Comparison of ENCODE assay signal across 8 cellular contexts in genomic region chr19:42325896-42326771, GRCh38. TPM values are rescaled to one million over a fixed set of nuclear protein-coding genes. Genes with fewer than 3 reads are reported as not detected.
DNase-seq lines count a peak whose midpoint lies in the region; ATAC-seq and TF ChIP-seq lines count a peak whose summit lies in the region.

No MANE protein-coding gene starts in this region.

- peak overlapping the region; percentile 51 for H3K27ac Mint-ChIP-seq in activated naive CD4-positive, alpha-beta T cell treated with anti-CD3 and anti-CD28 coated beads, Interleukin-2, amount 50 U/mL, for 24 hours

- H3K4me3 Mint-ChIP-seq in activated naive CD4-positive, alpha-beta T cell treated with anti-CD3 and anti-CD28 coated beads, Interleukin-2, amount 50 U/mL, for 24 hours, result peak overlapping the region; percentile 91

- H3K9me3 ChIP-seq in left ventricle myocardium inferior (replicated peaks), result no peaks in the 10 kb centered on the region

- intact Hi-C loops in left ventricle myocardium inferior (cut with micrococcal nuclease), result no loop called here

- DNase-seq in GM06990 (ENCODE audit: extremely low read depth, insufficient read length) (peak; percentile 56), LoVo (ENCODE audit: low spot score) (peak; percentile 8), left ventricle myocardium inferior (peak; percentile 38), skeletal muscle cell (ENCODE audit: low read depth) (no peak), NCI-H2081 (lab: John Stamatoyannopoulos, UW) (no peak), HPDE6-E6E7 (ENCODE audit: extremely low spot score) (no peak)

- H3K36me3 ChIP-seq in GM06990 (ENCODE audit: control insufficient read depth, insufficient read depth, low read length), result no peaks in the 10 kb centered on the region
- no peaks in the 10 kb centered on the region for H3K36me3 ChIP-seq in left ventricle myocardium inferior

- H3K4me1 Mint-ChIP-seq in activated naive CD4-positive, alpha-beta T cell treated with anti-CD3 and anti-CD28 coated beads, Interleukin-2, amount 50 U/mL, for 24 hours, result peaks cover 23% of the 10 kb centered on the region

- peak overlapping the region; percentile 82 for H3K27ac ChIP-seq in left ventricle myocardium inferior (replicated peaks)

- TF ChIP-seq CTCF in GM06990 (IDR thresholded peaks at IDR 0.05; ENCODE audit: insufficient read depth, low read length, poor library complexity, severe bottlenecking) (peak; percentile 49), left ventricle myocardium inferior (IDR thresholded peaks at IDR 0.05; ENCODE audit: borderline replicate concordance) (no peak)

- H3K27me3 ChIP-seq in GM06990 (replicated peaks; ENCODE audit: control insufficient read depth, insufficient read depth, low read length), result no peaks in the 10 kb centered on the region; the same call in 1 of the 2 replicates
- H3K27me3 ChIP-seq in left ventricle myocardium inferior (ENCODE audit: low read depth), result peaks cover 31% of the 10 kb centered on the region

- ATAC-seq in GM21723 (IDR thresholded peaks at IDR 0.05; ENCODE audit: unreplicated experiment), result peak; percentile 20

- no peaks in the 10 kb centered on the region for H3K36me3 Mint-ChIP-seq in activated naive CD4-positive, alpha-beta T cell treated with anti-CD3 and anti-CD28 coated beads, Interleukin-2, amount 50 U/mL, for 24 hours

- peaks cover 51% of the 10 kb centered on the region for H3K4me1 ChIP-seq in left ventricle myocardium inferior

- H3K4me3 ChIP-seq in GM06990 (replicated peaks; ENCODE audit: low read depth, low read length) (peak overlapping the region; percentile 93), left ventricle myocardium inferior (peak overlapping the region; percentile 79), skeletal muscle cell (ENCODE audit: low read depth, low read length) (peak overlapping the region; percentile 91)

- H3K9me3 Mint-ChIP-seq in activated naive CD4-positive, alpha-beta T cell treated with anti-CD3 and anti-CD28 coated beads, Interleukin-2, amount 50 U/mL, for 24 hours, result no peaks in the 10 kb centered on the region

- H3K27me3 Mint-ChIP-seq in activated naive CD4-positive, alpha-beta T cell treated with anti-CD3 and anti-CD28 coated beads, Interleukin-2, amount 50 U/mL, for 24 hours, result peaks cover 8% of the 10 kb centered on the region

RNA-seq across cellular contexts. Expression of gene MEGF8, which starts 0.7 kb away (rescaled TPM):
- total RNA-seq in left ventricle myocardium inferior, result 34.3 TPM

RNA-seq across cellular contexts. Expression of gene TMEM145, which starts 13.0 kb away (rescaled TPM):
- total RNA-seq in left ventricle myocardium inferior, result 0.36 TPM

RNA-seq across cellular contexts. Expression of gene PAFAH1B3, which starts 23.7 kb away (rescaled TPM):
- 2.1 TPM for total RNA-seq in left ventricle myocardium inferior

RNA-seq across cellular contexts. Expression of gene PRR19, which starts 24.2 kb away (rescaled TPM):
- not detected for total RNA-seq in left ventricle myocardium inferior

RNA-seq across cellular contexts. Expression of gene CIC, which starts 57.1 kb away (rescaled TPM):
- total RNA-seq in left ventricle myocardium inferior, result 33.3 TPM

Comparison
In these comparisons a context has a peak if more than half of its experiments do, and no peak if none do; other contexts are left out.
1. DNase-seq: peak in GM06990 (single experiment), LoVo (single experiment) and left ventricle myocardium inferior (single experiment); none in skeletal muscle cell (single experiment), NCI-H2081 (0 of 2) and HPDE6-E6E7 (single experiment).
2. Peak in every context shown above with its lines, with median percentiles within 50 percentile points of each other: H3K4me3 ChIP-seq.